Comparison of ENCODE assay signal across 35 cellular contexts in the genomic region with DNA sequence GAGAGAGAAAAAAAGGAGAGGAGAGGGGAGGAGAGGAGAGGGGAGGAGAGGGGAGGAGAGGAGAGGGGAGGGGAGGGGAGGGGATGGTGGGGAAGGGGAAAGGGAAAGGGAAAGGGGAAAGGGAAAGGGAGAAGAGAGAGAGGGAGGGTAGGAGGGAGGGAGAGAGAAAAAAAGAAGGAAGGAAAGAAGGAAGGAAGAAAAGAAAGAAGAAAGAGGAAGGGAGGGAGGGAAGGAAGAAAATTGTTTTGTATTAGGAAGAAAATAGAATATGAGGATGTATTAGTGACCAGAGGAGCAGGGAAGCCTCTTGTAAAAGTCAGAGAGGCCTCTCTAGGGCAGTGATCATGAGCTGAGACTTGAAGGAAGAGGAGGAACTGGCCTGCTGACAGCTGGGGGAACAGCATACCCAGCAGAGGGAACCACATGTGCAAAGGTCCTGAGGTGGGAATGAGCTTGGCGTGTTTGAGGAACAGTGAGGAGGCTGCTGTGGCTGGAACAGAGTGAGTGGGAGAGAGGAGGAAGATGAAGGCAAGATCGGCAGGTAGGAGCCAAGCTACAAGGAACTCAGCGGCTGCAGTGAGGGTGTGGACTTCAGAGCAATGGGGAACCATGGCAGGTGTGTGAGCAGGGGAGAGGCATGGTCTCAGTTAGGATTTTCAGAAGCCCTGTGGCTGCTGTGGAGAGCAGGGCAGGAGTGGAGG. TPM values are rescaled to one million over a fixed set of nuclear protein-coding genes. Genes with fewer than 3 reads are reported as not detected.
"Had no signal": no experiment of that assay in that cellular context is flagged by ENCODE, and none has a peak within 500 bp of the region (broad histone marks: within the 10 kb centered on the region; RNA-seq: fewer than 3 reads in every experiment).

No MANE protein-coding gene starts in this region.

- H3K9me3 ChIP-seq: ascending aorta, body of pancreas, breast epithelium, Peyer's patch, SJSA1, SK-N-SH had no signal

- H3K36me3 ChIP-seq: ascending aorta, breast epithelium, Peyer's patch, SJSA1 had no signal

- H3K4me3 ChIP-seq: ascending aorta, body of pancreas, breast epithelium, Peyer's patch, SJSA1 had no signal

- H3K4me1 ChIP-seq: ascending aorta, SJSA1 had no signal

- H3K27ac Mint-ChIP-seq: activated B cell treated with CpG ODN at 0.5 μM for 24 hours; activated CD8-positive, alpha-beta T cell treated with anti-CD3 and anti-CD28 coated beads for 36 hours; activated naive CD8-positive, alpha-beta T cell treated with anti-CD3 and anti-CD28 coated beads, Interleukin-2, amount 10 ng/mL, durations not matched to agents 7 days and 5 days; activated T-cell treated with anti-CD3 and anti-CD28 coated beads, Interleukin-2, amount 50 U/mL, for 72 hours; activated T-helper 2 cell treated with anti-CD3 and anti-CD28 coated beads, Interferon-gamma antibody, Interleukin-2, Interleukin-4, amounts not matched to agents 10 μg/mL and 5 μg/mL and 100 μg/mL, durations not matched to agents 14 hours and 24 hours and 36 hours; T-helper 1 cell treated with Interleukin-12 subunit alpha and Interleukin-12 subunit beta and Interleukin-4 antibody, amounts not matched to agents 30 μg/mL and 1 μg/mL, for 36 hours; T-helper 2 cell treated with Interferon-gamma antibody and Interleukin-4, amounts not matched to agents 5 μg/mL and 100 μg/mL, for 36 hours had no signal

- H3K9me3 Mint-ChIP-seq: activated B cell treated with CpG ODN at 0.5 μM for 24 hours; activated CD8-positive, alpha-beta T cell treated with anti-CD3 and anti-CD28 coated beads for 36 hours; activated naive CD4-positive, alpha-beta T cell treated with anti-CD3 and anti-CD28 coated beads, Interleukin-2, amount 50 U/mL, for 24 hours; activated naive CD8-positive, alpha-beta T cell treated with anti-CD3 and anti-CD28 coated beads, Interleukin-2, amount 10 ng/mL, durations not matched to agents 7 days and 5 days; activated T-cell treated with anti-CD3 and anti-CD28 coated beads, Interleukin-2, amount 50 U/mL, for 72 hours; activated T-helper 2 cell treated with anti-CD3 and anti-CD28 coated beads, Interferon-gamma antibody, Interleukin-2, Interleukin-4, amounts not matched to agents 10 μg/mL and 5 μg/mL and 100 μg/mL, durations not matched to agents 14 hours and 24 hours and 36 hours; T-helper 1 cell treated with Interleukin-12 subunit alpha and Interleukin-12 subunit beta and Interleukin-4 antibody, amounts not matched to agents 30 μg/mL and 1 μg/mL, for 36 hours; T-helper 2 cell treated with Interferon-gamma antibody and Interleukin-4, amounts not matched to agents 5 μg/mL and 100 μg/mL, for 36 hours had no signal

- ATAC-seq: activated CD8-positive, alpha-beta T cell treated with anti-CD3 and anti-CD28 coated beads for 36 hours; activated T-cell treated with anti-CD3 and anti-CD28 coated beads, Interleukin-2, amount 50 U/mL, for 72 hours; body of pancreas; PC-3 had no signal

- H3K27ac ChIP-seq: ascending aorta, body of pancreas, breast epithelium, Peyer's patch, SJSA1 had no signal

- H3K9ac ChIP-seq: SK-N-SH had no signal

- H3K4me1 Mint-ChIP-seq: activated naive CD8-positive, alpha-beta T cell treated with anti-CD3 and anti-CD28 coated beads, Interleukin-2, amount 10 ng/mL, durations not matched to agents 7 days and 5 days had no signal

- H3K4me3 Mint-ChIP-seq: activated B cell treated with CpG ODN at 0.5 μM for 24 hours; activated CD8-positive, alpha-beta T cell treated with anti-CD3 and anti-CD28 coated beads for 36 hours; activated naive CD4-positive, alpha-beta T cell treated with anti-CD3 and anti-CD28 coated beads, Interleukin-2, amount 50 U/mL, for 24 hours; activated naive CD8-positive, alpha-beta T cell treated with anti-CD3 and anti-CD28 coated beads, Interleukin-2, amount 10 ng/mL, durations not matched to agents 7 days and 5 days; activated T-cell treated with anti-CD3 and anti-CD28 coated beads, Interleukin-2, amount 50 U/mL, for 72 hours; T-helper 1 cell treated with Interleukin-12 subunit alpha and Interleukin-12 subunit beta and Interleukin-4 antibody, amounts not matched to agents 30 μg/mL and 1 μg/mL, for 36 hours; T-helper 2 cell treated with Interferon-gamma antibody and Interleukin-4, amounts not matched to agents 5 μg/mL and 100 μg/mL, for 36 hours had no signal

- H3K4me2 ChIP-seq: SK-N-SH had no signal

- H3K36me3 Mint-ChIP-seq: activated naive CD4-positive, alpha-beta T cell treated with anti-CD3 and anti-CD28 coated beads, Interleukin-2, amount 50 U/mL, for 24 hours; activated naive CD8-positive, alpha-beta T cell treated with anti-CD3 and anti-CD28 coated beads, Interleukin-2, amount 10 ng/mL, durations not matched to agents 7 days and 5 days had no signal

- DNase-seq: activated B cell treated with CpG ODN at 0.5 μM for 24 hours; activated CD4-positive, alpha-beta T cell treated with anti-CD3 and anti-CD28 coated beads for 48 hours; activated CD4-positive, alpha-beta T cell treated with anti-CD3 and anti-CD28 coated beads, Interleukin-2, amount 50 U/mL, for 4 hours; activated CD4-positive, CD25-positive, alpha-beta regulatory T cell treated with anti-CD3 and anti-CD28 coated beads, Interleukin-2, amount 50 U/mL, for 72 hours; activated CD8-positive, alpha-beta T cell treated with anti-CD3 and anti-CD28 coated beads for 36 hours; activated gamma-delta T cell; activated naive CD4-positive, alpha-beta T cell treated with Interleukin-2 at 50 U/mL for 16 hours; activated naive CD8-positive, alpha-beta T cell treated with anti-CD3 and anti-CD28 coated beads, Interleukin-2, amount 10 ng/mL, durations not matched to agents 7 days and 5 days; activated T-cell treated with anti-CD3 and anti-CD28 coated beads, Interleukin-2, amount 50 U/mL, for 1 hour; activated T-cell treated with anti-CD3 and anti-CD28 coated beads, Interleukin-2, amount 50 U/mL, for 72 hours; amygdala; body of pancreas; Karpas-422; KBM-7; NCI-H1105; NCI-H1417 treated with DMSO at 0.1 percent for 48 hours; NCI-H187 treated with DMSO at 0.1 percent for 48 hours; NCI-H2081; NCI-H510A; NCI-H526; NCI-H748 treated with DMSO at 0.1 percent for 48 hours; NK-92 treated with Interleukin-12 subunit alpha and Interleukin-12 subunit beta, amount 100 ng/mL, for 24 hours; PC-3; Peyer's patch; RPMI8226; SHP77 treated with DMSO at 0.1 percent for 48 hours; SK-N-SH had no signal

RNA-seq across cellular contexts. Expression of gene KCNN1, which starts 9.6 kb away (rescaled TPM):
- total RNA-seq: activated B cell treated with CpG ODN at 0.5 μM for 24 hours; activated naive CD8-positive, alpha-beta T cell treated with anti-CD3 and anti-CD28 coated beads, Interleukin-2, amount 10 ng/mL, durations not matched to agents 7 days and 5 days; ascending aorta; body of pancreas; MCF 10A; PC-3; Peyer's patch; SJSA1 had no signal
